In the genomic region with DNA sequence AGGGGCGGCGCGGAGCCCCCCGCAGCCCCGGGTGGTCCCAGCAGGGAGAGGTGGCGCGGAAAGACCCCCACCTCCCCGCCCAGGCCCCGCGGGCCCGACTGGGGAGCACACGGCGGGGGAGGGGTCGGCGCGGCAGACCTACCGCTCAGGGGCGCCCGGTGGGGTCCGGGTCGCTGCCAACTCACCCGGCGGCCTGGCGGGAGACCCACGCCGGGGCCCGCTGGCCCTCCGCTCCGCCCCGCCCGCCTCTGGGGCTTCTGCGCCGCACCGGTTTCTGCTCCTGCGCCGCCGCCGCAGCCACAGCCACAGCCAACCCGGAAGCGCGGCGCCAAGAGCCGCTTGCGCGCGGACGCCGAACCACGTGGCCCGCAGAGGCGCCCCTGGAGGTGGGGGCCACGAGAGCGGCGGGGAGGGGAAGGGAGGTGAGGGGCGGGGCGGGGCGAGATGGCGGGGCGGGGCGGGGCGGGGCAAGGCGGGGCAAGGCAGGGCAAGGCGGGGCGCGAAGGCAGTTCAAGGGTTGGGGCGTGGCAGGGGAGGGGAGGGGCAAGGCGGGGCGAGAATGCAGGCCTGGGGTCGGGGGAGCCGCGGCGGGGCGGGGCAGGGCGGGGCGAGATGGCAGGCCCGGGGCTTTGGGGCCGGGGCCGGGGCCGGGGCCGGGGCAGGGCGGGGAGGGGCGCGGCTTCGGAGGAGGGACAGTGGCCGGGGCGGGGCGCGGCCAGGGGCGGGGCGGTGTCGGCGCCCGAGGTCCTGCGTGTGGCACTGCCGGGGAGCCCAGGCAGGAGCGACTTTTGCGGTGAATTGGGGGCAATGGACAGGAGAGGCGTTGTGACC, we compare ENCODE assay signal across 1 cellular context.
TF ChIP-seq lines count a peak whose summit lies in the region.

ZBTB24 (minus strand) TSS at position 307 of the 831 bp plus-strand sequence. CDS start 1,193 bp downstream, outside the sequence.

TF ChIP-seq in K562, 482 proteins besides CTCF, POLR2A, EP300 and RAD21 (continued from another document and continues in another):
- TF ChIP-seq ZC3H4 (CRISPR knock-in tag; IDR thresholded peaks at IDR 0.05; ENCODE audit: borderline replicate concordance) (no peak), SMAD4 (CRISPR knock-in tag; conservative IDR thresholded peaks at IDR 0.05) (peak; percentile 49), ZNF589 (CRISPR knock-in tag; IDR thresholded peaks at IDR 0.05; ENCODE audit: low read depth) (no peak), ZNF280B (CRISPR knock-in tag; IDR thresholded peaks at IDR 0.05) (no peak), ZNF707 (CRISPR knock-in tag; conservative IDR thresholded peaks at IDR 0.05) (no peak), SIN3A (IDR thresholded peaks at IDR 0.05; ENCODE audit: borderline replicate concordance in 2 of 2, control insufficient read depth in 1 of 2, low read depth in 2 of 2, low read length in 2 of 2) (peak in 1 of 2 experiments; percentile 88; a peak in 2 of 4 replicates), PREB (CRISPR knock-in tag; IDR thresholded peaks at IDR 0.05) (no peak), SIX5 (IDR thresholded peaks at IDR 0.05; ENCODE audit: borderline replicate concordance in 1 of 2, insufficient read depth in 1 of 2, low read depth in 1 of 2, low read length in 2 of 2) (no peak), ETV1 (tag; conservative IDR thresholded peaks at IDR 0.05; ENCODE audit: low read depth) (no peak), ZZZ3 (IDR thresholded peaks at IDR 0.05) (no peak), HOMEZ (CRISPR knock-in tag; IDR thresholded peaks at IDR 0.05) (no peak), SPI1 (IDR thresholded peaks at IDR 0.05; ENCODE audit: borderline replicate concordance, low read depth, low read length) (no peak), THAP7 (CRISPR knock-in tag; IDR thresholded peaks at IDR 0.05) (no peak), GTF3C2 (IDR thresholded peaks at IDR 0.05; ENCODE audit: borderline replicate concordance, extremely low read depth, insufficient read length) (no peak), STAG1 (CRISPR knock-in tag; IDR thresholded peaks at IDR 0.05; ENCODE audit: borderline replicate concordance) (no peak), ELF1 (tag; IDR thresholded peaks at IDR 0.05) (peak; percentile 98), TEAD4 (IDR thresholded peaks at IDR 0.05; ENCODE audit: low read length) (no peak), TEAD4 (CRISPR knock-in tag; IDR thresholded peaks at IDR 0.05; ENCODE audit: borderline replicate concordance) (no peak), ZNF76 (CRISPR knock-in tag; IDR thresholded peaks at IDR 0.05; ENCODE audit: borderline replicate concordance) (no peak), ZSCAN29 (IDR thresholded peaks at IDR 0.05) (no peak), ZFP36 (IDR thresholded peaks at IDR 0.05; ENCODE audit: low read depth, low read length, partially characterized antibody) (no peak), DPF2 (IDR thresholded peaks at IDR 0.05) (no peak), HLTF (IDR thresholded peaks at IDR 0.05) (no peak), BHLHE40 (IDR thresholded peaks at IDR 0.05; ENCODE audit: low read length) (no peak), RBBP5 (IDR thresholded peaks at IDR 0.05; ENCODE audit: borderline replicate concordance, insufficient read depth, low read length, poor library complexity, severe bottlenecking) (peak; percentile 37), E2F8 (IDR thresholded peaks at IDR 0.05; ENCODE audit: low read depth, partially characterized antibody) (no peak), ATF6 (CRISPR knock-in tag; IDR thresholded peaks at IDR 0.05) (no peak), RFX5 (IDR thresholded peaks at IDR 0.05; ENCODE audit: low read depth, low read length) (no peak), RUNX1 (IDR thresholded peaks at IDR 0.05; ENCODE audit: low read depth) (no peak), DLX4 (CRISPR knock-in tag; IDR thresholded peaks at IDR 0.05) (no peak), ETV6 (IDR thresholded peaks at IDR 0.05; ENCODE audit: borderline replicate concordance in 1 of 2, low read depth in 2 of 2, low read length in 1 of 2) (no peak), ETV6 (CRISPR knock-in tag; IDR thresholded peaks at IDR 0.05; ENCODE audit: borderline replicate concordance) (no peak), PHB2 (IDR thresholded peaks at IDR 0.05; ENCODE audit: low read depth) (no peak), KHSRP (IDR thresholded peaks at IDR 0.05) (no peak), RCOR1 (IDR thresholded peaks at IDR 0.05; ENCODE audit: borderline replicate concordance in 1 of 2, low read depth in 2 of 2, low read length in 2 of 2) (no peak), MTF1 (CRISPR knock-in tag; IDR thresholded peaks at IDR 0.05; ENCODE audit: borderline replicate concordance) (no peak), ASH1L (IDR thresholded peaks at IDR 0.05; ENCODE audit: borderline replicate concordance, low read depth, partially characterized antibody) (no peak)
- TF ChIP-seq, protein P1, sequence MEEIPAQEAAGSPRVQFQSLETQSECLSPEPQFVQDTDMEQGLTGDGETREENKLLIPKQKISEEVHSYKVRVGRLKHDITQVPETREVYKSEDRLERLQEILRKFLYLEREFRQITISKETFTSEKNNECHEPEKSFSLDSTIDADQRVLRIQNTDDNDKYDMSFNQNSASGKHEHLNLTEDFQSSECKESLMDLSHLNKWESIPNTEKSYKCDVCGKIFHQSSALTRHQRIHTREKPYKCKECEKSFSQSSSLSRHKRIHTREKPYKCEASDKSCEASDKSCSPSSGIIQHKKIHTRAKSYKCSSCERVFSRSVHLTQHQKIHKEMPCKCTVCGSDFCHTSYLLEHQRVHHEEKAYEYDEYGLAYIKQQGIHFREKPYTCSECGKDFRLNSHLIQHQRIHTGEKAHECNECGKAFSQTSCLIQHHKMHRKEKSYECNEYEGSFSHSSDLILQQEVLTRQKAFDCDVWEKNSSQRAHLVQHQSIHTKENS (CRISPR knock-in tag; IDR thresholded peaks at IDR 0.05), result no peak
- TF ChIP-seq, protein P2, sequence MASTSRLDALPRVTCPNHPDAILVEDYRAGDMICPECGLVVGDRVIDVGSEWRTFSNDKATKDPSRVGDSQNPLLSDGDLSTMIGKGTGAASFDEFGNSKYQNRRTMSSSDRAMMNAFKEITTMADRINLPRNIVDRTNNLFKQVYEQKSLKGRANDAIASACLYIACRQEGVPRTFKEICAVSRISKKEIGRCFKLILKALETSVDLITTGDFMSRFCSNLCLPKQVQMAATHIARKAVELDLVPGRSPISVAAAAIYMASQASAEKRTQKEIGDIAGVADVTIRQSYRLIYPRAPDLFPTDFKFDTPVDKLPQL (IDR thresholded peaks at IDR 0.05; ENCODE audit: extremely low read depth, insufficient read length), result no peak
- TF ChIP-seq, protein P3, sequence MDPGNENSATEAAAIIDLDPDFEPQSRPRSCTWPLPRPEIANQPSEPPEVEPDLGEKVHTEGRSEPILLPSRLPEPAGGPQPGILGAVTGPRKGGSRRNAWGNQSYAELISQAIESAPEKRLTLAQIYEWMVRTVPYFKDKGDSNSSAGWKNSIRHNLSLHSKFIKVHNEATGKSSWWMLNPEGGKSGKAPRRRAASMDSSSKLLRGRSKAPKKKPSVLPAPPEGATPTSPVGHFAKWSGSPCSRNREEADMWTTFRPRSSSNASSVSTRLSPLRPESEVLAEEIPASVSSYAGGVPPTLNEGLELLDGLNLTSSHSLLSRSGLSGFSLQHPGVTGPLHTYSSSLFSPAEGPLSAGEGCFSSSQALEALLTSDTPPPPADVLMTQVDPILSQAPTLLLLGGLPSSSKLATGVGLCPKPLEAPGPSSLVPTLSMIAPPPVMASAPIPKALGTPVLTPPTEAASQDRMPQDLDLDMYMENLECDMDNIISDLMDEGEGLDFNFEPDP (CRISPR knock-in tag; IDR thresholded peaks at IDR 0.05), result no peak
- TF ChIP-seq, protein P4, sequence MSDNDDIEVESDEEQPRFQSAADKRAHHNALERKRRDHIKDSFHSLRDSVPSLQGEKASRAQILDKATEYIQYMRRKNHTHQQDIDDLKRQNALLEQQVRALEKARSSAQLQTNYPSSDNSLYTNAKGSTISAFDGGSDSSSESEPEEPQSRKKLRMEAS (CRISPR knock-in tag; IDR thresholded peaks at IDR 0.05), result peak; percentile 81
